Comparison of ENCODE assay signal across 2 cellular contexts in genomic region chr2:232886176-232886575, GRCh38.
TF ChIP-seq lines count a peak whose summit lies in the region.

No MANE protein-coding gene starts in this region.

TF ChIP-seq in GM23338, 12 proteins besides CTCF, POLR2A, EP300 and RAD21 (continued from another document):
- TF ChIP-seq, protein P1, sequence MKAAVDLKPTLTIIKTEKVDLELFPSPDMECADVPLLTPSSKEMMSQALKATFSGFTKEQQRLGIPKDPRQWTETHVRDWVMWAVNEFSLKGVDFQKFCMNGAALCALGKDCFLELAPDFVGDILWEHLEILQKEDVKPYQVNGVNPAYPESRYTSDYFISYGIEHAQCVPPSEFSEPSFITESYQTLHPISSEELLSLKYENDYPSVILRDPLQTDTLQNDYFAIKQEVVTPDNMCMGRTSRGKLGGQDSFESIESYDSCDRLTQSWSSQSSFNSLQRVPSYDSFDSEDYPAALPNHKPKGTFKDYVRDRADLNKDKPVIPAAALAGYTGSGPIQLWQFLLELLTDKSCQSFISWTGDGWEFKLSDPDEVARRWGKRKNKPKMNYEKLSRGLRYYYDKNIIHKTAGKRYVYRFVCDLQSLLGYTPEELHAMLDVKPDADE (IDR thresholded peaks at IDR 0.05): no peak
- TF ChIP-seq, protein P2, sequence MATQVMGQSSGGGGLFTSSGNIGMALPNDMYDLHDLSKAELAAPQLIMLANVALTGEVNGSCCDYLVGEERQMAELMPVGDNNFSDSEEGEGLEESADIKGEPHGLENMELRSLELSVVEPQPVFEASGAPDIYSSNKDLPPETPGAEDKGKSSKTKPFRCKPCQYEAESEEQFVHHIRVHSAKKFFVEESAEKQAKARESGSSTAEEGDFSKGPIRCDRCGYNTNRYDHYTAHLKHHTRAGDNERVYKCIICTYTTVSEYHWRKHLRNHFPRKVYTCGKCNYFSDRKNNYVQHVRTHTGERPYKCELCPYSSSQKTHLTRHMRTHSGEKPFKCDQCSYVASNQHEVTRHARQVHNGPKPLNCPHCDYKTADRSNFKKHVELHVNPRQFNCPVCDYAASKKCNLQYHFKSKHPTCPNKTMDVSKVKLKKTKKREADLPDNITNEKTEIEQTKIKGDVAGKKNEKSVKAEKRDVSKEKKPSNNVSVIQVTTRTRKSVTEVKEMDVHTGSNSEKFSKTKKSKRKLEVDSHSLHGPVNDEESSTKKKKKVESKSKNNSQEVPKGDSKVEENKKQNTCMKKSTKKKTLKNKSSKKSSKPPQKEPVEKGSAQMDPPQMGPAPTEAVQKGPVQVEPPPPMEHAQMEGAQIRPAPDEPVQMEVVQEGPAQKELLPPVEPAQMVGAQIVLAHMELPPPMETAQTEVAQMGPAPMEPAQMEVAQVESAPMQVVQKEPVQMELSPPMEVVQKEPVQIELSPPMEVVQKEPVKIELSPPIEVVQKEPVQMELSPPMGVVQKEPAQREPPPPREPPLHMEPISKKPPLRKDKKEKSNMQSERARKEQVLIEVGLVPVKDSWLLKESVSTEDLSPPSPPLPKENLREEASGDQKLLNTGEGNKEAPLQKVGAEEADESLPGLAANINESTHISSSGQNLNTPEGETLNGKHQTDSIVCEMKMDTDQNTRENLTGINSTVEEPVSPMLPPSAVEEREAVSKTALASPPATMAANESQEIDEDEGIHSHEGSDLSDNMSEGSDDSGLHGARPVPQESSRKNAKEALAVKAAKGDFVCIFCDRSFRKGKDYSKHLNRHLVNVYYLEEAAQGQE (IDR thresholded peaks at IDR 0.05; ENCODE audit: unreplicated experiment): no peak
- no peak for TF ChIP-seq ZNF331 (CRISPR knock-in tag; IDR thresholded peaks at IDR 0.05; ENCODE audit: low read depth)
- TF ChIP-seq EZH2 (IDR thresholded peaks at IDR 0.05; ENCODE audit: low read depth, unreplicated experiment): no peak
- no peak for TF ChIP-seq CREB1 (CRISPR knock-in tag; IDR thresholded peaks at IDR 0.05; ENCODE audit: low read depth)

TF ChIP-seq in HepG2, 621 proteins besides CTCF, POLR2A, EP300 and RAD21 (continued from another document):
- TF ChIP-seq, protein P3, sequence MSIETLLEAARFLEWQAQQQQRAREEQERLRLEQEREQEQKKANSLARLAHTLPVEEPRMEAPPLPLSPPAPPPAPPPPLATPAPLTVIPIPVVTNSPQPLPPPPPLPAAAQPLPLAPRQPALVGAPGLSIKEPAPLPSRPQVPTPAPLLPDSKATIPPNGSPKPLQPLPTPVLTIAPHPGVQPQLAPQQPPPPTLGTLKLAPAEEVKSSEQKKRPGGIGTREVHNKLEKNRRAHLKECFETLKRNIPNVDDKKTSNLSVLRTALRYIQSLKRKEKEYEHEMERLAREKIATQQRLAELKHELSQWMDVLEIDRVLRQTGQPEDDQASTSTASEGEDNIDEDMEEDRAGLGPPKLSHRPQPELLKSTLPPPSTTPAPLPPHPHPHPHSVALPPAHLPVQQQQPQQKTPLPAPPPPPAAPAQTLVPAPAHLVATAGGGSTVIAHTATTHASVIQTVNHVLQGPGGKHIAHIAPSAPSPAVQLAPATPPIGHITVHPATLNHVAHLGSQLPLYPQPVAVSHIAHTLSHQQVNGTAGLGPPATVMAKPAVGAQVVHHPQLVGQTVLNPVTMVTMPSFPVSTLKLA (IDR thresholded peaks at IDR 0.05): peak; percentile 37; the same call in 1 of the 2 replicates
- TF ChIP-seq IKZF1 (IDR thresholded peaks at IDR 0.05) (0 out of 2 replicates have a peak, but pooled peaks have one; percentile 36), MTA3 (CRISPR knock-in tag; IDR thresholded peaks at IDR 0.05) (no peak), LCORL (IDR thresholded peaks at IDR 0.05) (0 out of 2 replicates have a peak, but pooled peaks have one; percentile 28), LCORL (CRISPR knock-in tag; IDR thresholded peaks at IDR 0.05) (no peak)
- TF ChIP-seq, protein P4, sequence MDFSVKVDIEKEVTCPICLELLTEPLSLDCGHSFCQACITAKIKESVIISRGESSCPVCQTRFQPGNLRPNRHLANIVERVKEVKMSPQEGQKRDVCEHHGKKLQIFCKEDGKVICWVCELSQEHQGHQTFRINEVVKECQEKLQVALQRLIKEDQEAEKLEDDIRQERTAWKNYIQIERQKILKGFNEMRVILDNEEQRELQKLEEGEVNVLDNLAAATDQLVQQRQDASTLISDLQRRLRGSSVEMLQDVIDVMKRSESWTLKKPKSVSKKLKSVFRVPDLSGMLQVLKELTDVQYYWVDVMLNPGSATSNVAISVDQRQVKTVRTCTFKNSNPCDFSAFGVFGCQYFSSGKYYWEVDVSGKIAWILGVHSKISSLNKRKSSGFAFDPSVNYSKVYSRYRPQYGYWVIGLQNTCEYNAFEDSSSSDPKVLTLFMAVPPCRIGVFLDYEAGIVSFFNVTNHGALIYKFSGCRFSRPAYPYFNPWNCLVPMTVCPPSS (IDR thresholded peaks at IDR 0.05): 0 out of 2 replicates have a peak, but pooled peaks have one; percentile 65
